In genomic region chr16:1941162-1941923, GRCh38 we compare ENCODE assay signal across 10 cellular contexts. TPM values are rescaled to one million over a fixed set of nuclear protein-coding genes. Genes with fewer than 3 reads are reported as not detected.
DNase-seq lines count a peak whose midpoint lies in the region; ATAC-seq, FAIRE-seq and TF ChIP-seq lines count a peak whose summit lies in the region.
"Had no signal": no experiment of that assay in that cellular context is flagged by ENCODE, and none has a peak within 500 bp of the region (broad histone marks: within the 10 kb centered on the region; RNA-seq: fewer than 3 reads in every experiment).

No MANE protein-coding gene starts in this region.

- no peak for FAIRE-seq in kidney (lab: Jason Lieb, UNC)

- peaks cover 0 to 10% of the 10 kb centered on the region in 2 donors for H3K4me1 ChIP-seq in kidney (ENCODE audit: control insufficient read depth in 1 of 2, insufficient read depth in 1 of 2, low read depth in 1 of 2, low read length in 2 of 2)
- H3K4me1 ChIP-seq in thoracic aorta (ENCODE audit: control insufficient read depth in 1 of 2, low read depth in 2 of 2), result peaks cover 3 to 13% of the 10 kb centered on the region in 2 donors

- no peak for TF ChIP-seq CTCF in activated CD8-positive, alpha-beta T cell treated with anti-CD3 and anti-CD28 coated beads for 36 hours (IDR thresholded peaks at IDR 0.05)
- TF ChIP-seq CTCF in kidney (IDR thresholded peaks at IDR 0.05; ENCODE audit: borderline replicate concordance, extremely low read depth, insufficient read depth) (peak; percentile 23), thoracic aorta (IDR thresholded peaks at IDR 0.05) (no peak)

- H3K27me3 Mint-ChIP-seq in activated T-cell treated with anti-CD3 and anti-CD28 coated beads, Interleukin-2, amount 50 U/mL, for 4 hours (ENCODE audit: low read depth), result no peaks in the 10 kb centered on the region
- no peaks in the 10 kb centered on the region for H3K27me3 Mint-ChIP-seq in activated CD8-positive, alpha-beta T cell treated with anti-CD3 and anti-CD28 coated beads for 36 hours

- H3K36me3 ChIP-seq in kidney (ENCODE audit: control insufficient read depth in 1 of 2, insufficient read depth in 2 of 2, low read length in 2 of 2), result peaks cover 6 to 9% of the 10 kb centered on the region in 2 donors
- H3K36me3 ChIP-seq in thoracic aorta, result peaks cover 36% of the 10 kb centered on the region

- peak overlapping the region; percentile 87 for H3K4me3 Mint-ChIP-seq in activated T-cell treated with anti-CD3 and anti-CD28 coated beads, Interleukin-2, amount 50 U/mL, for 4 hours
- peak overlapping the region; percentile 82 for H3K4me3 Mint-ChIP-seq in activated CD8-positive, alpha-beta T cell treated with anti-CD3 and anti-CD28 coated beads for 36 hours

- no peak overlapping the region for H3K27ac Mint-ChIP-seq in activated CD8-positive, alpha-beta T cell treated with anti-CD3 and anti-CD28 coated beads for 36 hours

- peak overlapping the region; percentile 54 to 57 for H3K27ac ChIP-seq in kidney (ENCODE audit: low read depth in 2 of 2, low read length in 2 of 2)
- peak overlapping the region; percentile 2 to 90 for H3K27ac ChIP-seq in thoracic aorta

- POLR2A ChIA-PET in activated CD8-positive, alpha-beta T cell treated with anti-CD3 and anti-CD28 coated beads for 36 hours (lab: Charles Lee), result interaction anchor here (0.9 to 9.2 kb wide), 2 partner anchors 22 to 40 kb away, joined by 3 to 113 read pairs; partner anchors contain the start of genes NDUFB10, NOXO1, RNF151 and RPS2

- H3K36me3 Mint-ChIP-seq in activated T-cell treated with anti-CD3 and anti-CD28 coated beads, Interleukin-2, amount 50 U/mL, for 4 hours (ENCODE audit: insufficient read depth), result peaks cover 5% of the 10 kb centered on the region
- H3K36me3 Mint-ChIP-seq in activated CD8-positive, alpha-beta T cell treated with anti-CD3 and anti-CD28 coated beads for 36 hours (ENCODE audit: low read depth), result peaks cover 4% of the 10 kb centered on the region

- ATAC-seq in activated T-cell treated with anti-CD3 and anti-CD28 coated beads, Interleukin-2, amount 50 U/mL, for 4 hours, result no peak
- no peak for ATAC-seq in activated CD8-positive, alpha-beta T cell treated with anti-CD3 and anti-CD28 coated beads for 36 hours
- no peak for ATAC-seq in thoracic aorta (ENCODE audit: insufficient number of reproducible peaks, low FRiP score, low read depth)
- ATAC-seq in HG02588 (IDR thresholded peaks at IDR 0.05; ENCODE audit: unreplicated experiment), result no peak
- ATAC-seq in HG03457 (IDR thresholded peaks at IDR 0.05; ENCODE audit: unreplicated experiment), result no peak

- H3K4me1 Mint-ChIP-seq in activated T-cell treated with anti-CD3 and anti-CD28 coated beads, Interleukin-2, amount 50 U/mL, for 4 hours (ENCODE audit: low read depth), result peaks cover 27% of the 10 kb centered on the region
- H3K4me1 Mint-ChIP-seq in activated CD8-positive, alpha-beta T cell treated with anti-CD3 and anti-CD28 coated beads for 36 hours (ENCODE audit: low read depth), result peaks cover 23% of the 10 kb centered on the region

- H3K4me3 ChIP-seq in kidney (ENCODE audit: low read length in 2 of 2) (peak overlapping the region; percentile 71 to 86), thoracic aorta (peak overlapping the region; percentile 97)

- H3K9me3 Mint-ChIP-seq in activated T-cell treated with anti-CD3 and anti-CD28 coated beads, Interleukin-2, amount 50 U/mL, for 4 hours, result no peaks in the 10 kb centered on the region
- H3K9me3 Mint-ChIP-seq in activated CD8-positive, alpha-beta T cell treated with anti-CD3 and anti-CD28 coated beads for 36 hours, result no peaks in the 10 kb centered on the region

- intact Hi-C loops in activated CD8-positive, alpha-beta T cell treated with anti-CD3 and anti-CD28 coated beads for 36 hours (cut with micrococcal nuclease), result no loop called here
- intact Hi-C loops in kidney (cut with DNase I), result no loop called here

- H3K9me3 ChIP-seq in kidney (ENCODE audit: control insufficient read depth in 1 of 2, low read length in 2 of 2), result no peaks in the 10 kb centered on the region
- H3K9me3 ChIP-seq in thoracic aorta, result no peaks in the 10 kb centered on the region

- CTCF ChIA-PET in activated CD8-positive, alpha-beta T cell treated with anti-CD3 and anti-CD28 coated beads for 36 hours (lab: Charles Lee), result interaction anchor here (1.0 to 2.5 kb wide), 3 partner anchors 10 to 79 kb away, joined by 3 to 14 read pairs (median 9); no protein-coding TSS in a partner anchor

- DNase-seq in activated T-cell treated with anti-CD3 and anti-CD28 coated beads, Interleukin-2, amount 50 U/mL, for 4 hours, result no peak
- DNase-seq in activated T-cell treated with anti-CD3 and anti-CD28 coated beads, Interleukin-2, amount 50 U/mL, for 48 hours, result no peak
- no peak for DNase-seq in activated CD8-positive, alpha-beta T cell treated with anti-CD3 and anti-CD28 coated beads for 36 hours
- DNase-seq in kidney (no peak), thoracic aorta (ENCODE audit: low spot score) (no peak), occipital lobe (lab: John Stamatoyannopoulos, UW) (no peak)
- DNase-seq: activated CD4-positive, alpha-beta T cell treated with anti-CD3 and anti-CD28 coated beads for 1 hour had no signal

- peak overlapping the region in 1 of 2 donors; percentile 74 for H3K9ac ChIP-seq in kidney (ENCODE audit: low read length in 2 of 2)

- H3K27me3 ChIP-seq in thoracic aorta (replicated peaks; ENCODE audit: insufficient read depth), result no peaks in the 10 kb centered on the region

RNA-seq across cellular contexts. Expression of gene MSRB1, which starts 1.7 kb away (rescaled TPM):
- 10 to 100 TPM; 16.8 to 19.4 (median 17.6) TPM for total RNA-seq in activated T-cell treated with anti-CD3 and anti-CD28 coated beads, Interleukin-2, amount 50 U/mL, for 4 hours
- 10 to 100 TPM; 15.5 to 18.1 TPM for total RNA-seq in activated CD8-positive, alpha-beta T cell treated with anti-CD3 and anti-CD28 coated beads for 36 hours
- 32.0 TPM for total RNA-seq in kidney
- 189 TPM for polyA plus RNA-seq in kidney (ENCODE audit: insufficient read depth, low read depth, low replicate concordance)
- 10 to 100 TPM; 21.2 to 37.6 TPM for total RNA-seq in thoracic aorta
- total RNA-seq in occipital lobe, result 3.6 TPM

RNA-seq across cellular contexts. Expression of gene RPL3L, which starts 13.1 kb away (rescaled TPM):
- not detected for total RNA-seq in activated T-cell treated with anti-CD3 and anti-CD28 coated beads, Interleukin-2, amount 50 U/mL, for 4 hours
- total RNA-seq in activated CD8-positive, alpha-beta T cell treated with anti-CD3 and anti-CD28 coated beads for 36 hours, result not detected
- total RNA-seq in kidney (not detected), thoracic aorta (not detected), occipital lobe (not detected)
- not detected for polyA plus RNA-seq in kidney (ENCODE audit: insufficient read depth, low read depth, low replicate concordance)
- polyA plus RNA-seq: urinary bladder had no signal

RNA-seq across cellular contexts. Expression of gene NDUFB10, which starts 18.0 kb away (rescaled TPM):
- total RNA-seq in activated T-cell treated with anti-CD3 and anti-CD28 coated beads, Interleukin-2, amount 50 U/mL, for 4 hours, result 100 to 1,000 TPM; 115 to 143 (median 117) TPM
- total RNA-seq in activated CD8-positive, alpha-beta T cell treated with anti-CD3 and anti-CD28 coated beads for 36 hours, result 100 to 1,000 TPM; 126 to 129 TPM
- 123 TPM for total RNA-seq in kidney
- polyA plus RNA-seq in kidney (ENCODE audit: insufficient read depth, low read depth, low replicate concordance), result 432 TPM
- total RNA-seq in thoracic aorta, result 100 to 1,000 TPM; 108 to 197 TPM
- total RNA-seq in occipital lobe, result 63.9 TPM

RNA-seq across cellular contexts. Expression of gene HS3ST6, which starts 23.1 kb away (rescaled TPM):
- not detected for total RNA-seq in activated T-cell treated with anti-CD3 and anti-CD28 coated beads, Interleukin-2, amount 50 U/mL, for 4 hours
- not detected for total RNA-seq in activated CD8-positive, alpha-beta T cell treated with anti-CD3 and anti-CD28 coated beads for 36 hours
- total RNA-seq in kidney (0.19 TPM), thoracic aorta (not detected), occipital lobe (not detected)
- polyA plus RNA-seq in kidney (ENCODE audit: insufficient read depth, low read depth, low replicate concordance), result 0.73 TPM

RNA-seq across cellular contexts. Expression of gene RPS2, which starts 23.3 kb away (rescaled TPM):
- 1,000 to 10,000 TPM; 5,588 to 5,699 (median 5,621) TPM for total RNA-seq in activated T-cell treated with anti-CD3 and anti-CD28 coated beads, Interleukin-2, amount 50 U/mL, for 4 hours
- 1,000 to 10,000 TPM; 5,572 to 5,598 TPM for total RNA-seq in activated CD8-positive, alpha-beta T cell treated with anti-CD3 and anti-CD28 coated beads for 36 hours
- 1,550 TPM for total RNA-seq in kidney
- 2,018 TPM for polyA plus RNA-seq in kidney (ENCODE audit: insufficient read depth, low read depth, low replicate concordance)
- total RNA-seq in thoracic aorta, result 100 to 1,000 TPM; 702 to 834 TPM
- total RNA-seq in occipital lobe, result 1,574 TPM
